In the genomic region with DNA sequence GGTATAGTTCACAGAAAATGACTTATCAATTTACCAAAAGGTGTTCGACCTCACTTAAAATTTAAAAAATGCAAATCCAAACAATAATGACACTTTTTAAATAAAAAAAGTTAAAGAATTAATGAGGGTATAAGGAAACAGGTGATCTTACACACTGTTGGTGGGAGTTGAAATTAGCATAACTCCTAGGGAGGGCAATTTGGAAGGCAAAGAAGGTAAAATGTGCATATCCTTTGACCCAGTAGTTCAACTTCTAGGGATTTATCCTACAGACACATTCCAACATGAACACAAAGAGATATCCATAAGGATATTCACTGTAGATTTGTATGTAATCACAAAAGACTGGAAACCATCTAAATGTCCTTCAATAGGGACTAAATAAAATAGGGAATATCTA, we compare ENCODE assay signal across 21 cellular contexts.
DNase-seq lines count a peak whose midpoint lies in the region; ATAC-seq, FAIRE-seq and TF ChIP-seq lines count a peak whose summit lies in the region.
"Had no signal": no experiment of that assay in that cellular context is flagged by ENCODE, and none has a peak within 500 bp of the region (broad histone marks: within the 10 kb centered on the region; RNA-seq: fewer than 3 reads in every experiment).

No MANE protein-coding gene starts in this region.

- FAIRE-seq in H1 (lab: Jason Lieb, UNC) (peak; percentile 77), islet of Langerhans (lab: Jason Lieb, UNC) (peak; percentile 77)
- FAIRE-seq: D721Med, GM12891, GM19239 had no signal

- H4K91ac ChIP-seq in H1 (replicated peaks; ENCODE audit: insufficient read length, low read length), result no peak overlapping the region

- H2AFZ ChIP-seq in H1 (ENCODE audit: low read length), result no peak overlapping the region
- H2AFZ ChIP-seq: GM23248 had no signal

- no peaks in the 10 kb centered on the region for H3K36me3 ChIP-seq in A673 (ENCODE audit: insufficient read depth, low read length, poor library complexity, severe bottlenecking)
- H3K36me3 ChIP-seq in HUES64 (ENCODE audit: insufficient read depth, low read length), result no peaks in the 10 kb centered on the region
- no peaks in the 10 kb centered on the region for H3K36me3 ChIP-seq in H1 (ENCODE audit: control insufficient read depth in 2 of 4, insufficient read depth in 4 of 4, low read length in 3 of 4)
- H3K36me3 ChIP-seq in breast epithelium, result no peaks in the 10 kb centered on the region

- intact Hi-C loops in A673 (cut with micrococcal nuclease; ENCODE audit: unreplicated experiment), result no loop called here
- intact Hi-C loops in breast epithelium (cut with DNase I; ENCODE audit: low total_unique reads), result loop anchor here (1.0 kb wide), 1 partner anchor 11 kb away; no protein-coding TSS in a partner anchor

- no peak overlapping the region for H3K9ac ChIP-seq in HUES64 (ENCODE audit: low read depth, low read length)
- H3K9ac ChIP-seq in H1 (replicated peaks in 1 of 4; ENCODE audit: extremely low read depth in 1 of 4, low read depth in 3 of 4, low read length in 3 of 4), result no peak overlapping the region
- H3K9ac ChIP-seq: GM23248 had no signal

- H3K23ac ChIP-seq in H1 (ENCODE audit: insufficient read length), result no peak overlapping the region

- TF ChIP-seq CTCF in A673 (conservative IDR thresholded peaks at IDR 0.05; ENCODE audit: low read depth, low read length) (no peak), H1 (IDR thresholded peaks at IDR 0.05; ENCODE audit: control extremely low read depth in 1 of 3, insufficient read depth in 1 of 3, low read depth in 1 of 3, low read length in 3 of 3) (no peak), breast epithelium (IDR thresholded peaks at IDR 0.05) (no peak)

- H3K4me3 ChIP-seq in A673 (ENCODE audit: low read depth, low read length, poor library complexity, severe bottlenecking), result no peak overlapping the region
- no peak overlapping the region for H3K4me3 ChIP-seq in HUES64 (ENCODE audit: low read length)
- H3K4me3 ChIP-seq in H1 (ENCODE audit: extremely low read depth in 1 of 4, insufficient read depth in 2 of 4, low read depth in 3 of 4, low read length in 4 of 4), result no peak overlapping the region
- no peak overlapping the region for H3K4me3 ChIP-seq in breast epithelium
- H3K4me3 ChIP-seq: GM23248 had no signal

- H3K4me1 ChIP-seq in A673 (ENCODE audit: insufficient read depth, low read length, poor library complexity, severe bottlenecking), result peaks cover 30% of the 10 kb centered on the region
- peaks cover 41% of the 10 kb centered on the region for H3K4me1 ChIP-seq in HUES64 (ENCODE audit: insufficient read depth, low read length)
- peaks cover 0 to 8% (median 6%) of the 10 kb centered on the region in 4 experiments; a peak in 4 of 7 replicates for H3K4me1 ChIP-seq in H1 (replicated peaks in 1 of 4; ENCODE audit: control insufficient read depth in 3 of 4, insufficient read depth in 4 of 4, low read length in 3 of 4)
- H3K4me1 ChIP-seq in breast epithelium, result no peaks in the 10 kb centered on the region
- H3K4me1 ChIP-seq: Caco-2 had no signal

- no CpG with 5 or more reads among the region's 1 CpG for WGBS in HUES64
- 0% methylated on average over 1 of the region's 1 CpG; no CpG with 5 or more reads in 1 of the 2 experiments for WGBS in H1 (ENCODE audit: extremely low coverage in 1 of 2, insufficient coverage in 1 of 2, insufficient read length in 1 of 2, insufficient replicate concordance in 2 of 2, low coverage in 1 of 2, low lambda C conversion rate in 2 of 2, missing lambda C conversion rate in 1 of 2), 2 experiments

- H3K14ac ChIP-seq in H1 (ENCODE audit: insufficient read length), result no peak overlapping the region

- CTCF ChIA-PET in A673 (lab: Charles Lee) (no interaction called here), H1 (lab: Charles Lee; ENCODE audit: partially characterized antibody) (no interaction called here)

- H3K56ac ChIP-seq in H1 (replicated peaks; ENCODE audit: insufficient read length, low read depth, low read length), result no peak overlapping the region

- BruUV-seq in A673 (replicated peaks; lab: Mats Ljungman, UMichigan), result no TSS peak

- H4K8ac ChIP-seq in H1 (ENCODE audit: extremely low read depth, insufficient read depth, low read length), result no peak overlapping the region

- H3K4ac ChIP-seq in H1 (replicated peaks; ENCODE audit: insufficient read length, low read depth, low read length), result no peak overlapping the region

- H4K20me1 ChIP-seq in H1 (replicated peaks in 1 of 2; ENCODE audit: control insufficient read depth in 1 of 2, insufficient read depth in 2 of 2, low read length in 2 of 2), result no peaks in the 10 kb centered on the region

- no peak overlapping the region for H2BK12ac ChIP-seq in H1 (ENCODE audit: low read depth, low read length)

- TF ChIP-seq RAD21 in H1 (IDR thresholded peaks at IDR 0.05 in 1 of 2, conservative IDR thresholded peaks at IDR 0.05 in 1 of 2; ENCODE audit: low read depth in 2 of 2, low read length in 2 of 2), result no peak

- ATAC-seq in HG02981 (IDR thresholded peaks at IDR 0.05; ENCODE audit: unreplicated experiment), result no peak
- no peak for ATAC-seq in HG03442 (IDR thresholded peaks at IDR 0.05; ENCODE audit: unreplicated experiment)
- ATAC-seq: HCT116 had no signal

- no peak overlapping the region for H2AK5ac ChIP-seq in H1 (ENCODE audit: low read depth, low read length)

- peak overlapping the region in 1 of 2 experiments; percentile 7; a peak in 1 of 4 replicates for H3K4me2 ChIP-seq in H1 (ENCODE audit: insufficient read depth in 1 of 2, low read depth in 2 of 2, low read length in 2 of 2)

- H3K79me1 ChIP-seq in H1 (ENCODE audit: low read depth, low read length), result no peaks in the 10 kb centered on the region

- no peak overlapping the region for H2BK120ac ChIP-seq in H1 (replicated peaks; ENCODE audit: low read depth, low read length)

- POLR2A ChIA-PET in A673 (lab: Charles Lee; ENCODE audit: low non-redundant PET), result interaction anchor here (0.6 kb wide), 1 partner anchor 438 kb away, joined by 3 read pairs; no protein-coding TSS in a partner anchor
- POLR2A ChIA-PET in H1 (lab: Charles Lee; ENCODE audit: partially characterized antibody), result no interaction called here

- H2BK5ac ChIP-seq in H1 (ENCODE audit: low read depth, low read length), result no peak overlapping the region

- H3K27me3 ChIP-seq in A673 (replicated peaks; ENCODE audit: insufficient read depth, low read depth, low read length, poor library complexity) (no peaks in the 10 kb centered on the region), HUES64 (ENCODE audit: insufficient read depth, low read length) (no peaks in the 10 kb centered on the region), H1 (replicated peaks in 1 of 4; ENCODE audit: control insufficient read depth in 3 of 4, extremely low read depth in 1 of 4, insufficient read depth in 3 of 4, low read length in 3 of 4) (no peaks in the 10 kb centered on the region), breast epithelium (peaks cover 0 to 8% of the 10 kb centered on the region in 2 donors)

- no peak overlapping the region for H2BK20ac ChIP-seq in H1 (ENCODE audit: low read length)

- H3K27ac ChIP-seq in A673 (ENCODE audit: low read depth, low read length, poor library complexity, severe bottlenecking), result peak overlapping the region; percentile 60
- H3K27ac ChIP-seq in HUES64 (ENCODE audit: low read depth, low read length), result peak overlapping the region; percentile 71; the same call in 1 of the 2 replicates
- H3K27ac ChIP-seq in H1 (ENCODE audit: low read depth, low read length), result no peak overlapping the region
- no peak overlapping the region for H3K27ac ChIP-seq in breast epithelium
- H3K27ac ChIP-seq: C4-2B, GM23248, HL-60 had no signal

- H3K23me2 ChIP-seq in H1 (ENCODE audit: low read depth, low read length), result no peaks in the 10 kb centered on the region; the same call in 1 of the 2 replicates

- peak overlapping the region; percentile 43 for H4K5ac ChIP-seq in H1 (ENCODE audit: insufficient read length, low read depth, low read length)

- no peak overlapping the region for H3K18ac ChIP-seq in H1 (ENCODE audit: extremely low read depth, low read length)

- no peak overlapping the region for H2BK15ac ChIP-seq in H1 (ENCODE audit: low read length)

- TF ChIP-seq EP300 in H1 (IDR thresholded peaks at IDR 0.05; ENCODE audit: borderline replicate concordance in 1 of 2, low read depth in 2 of 2, low read length in 2 of 2), result no peak

- no peaks in the 10 kb centered on the region for H3K9me3 ChIP-seq in A673 (ENCODE audit: low read depth, low read length, poor library complexity, severe bottlenecking)
- no peaks in the 10 kb centered on the region for H3K9me3 ChIP-seq in HUES64 (ENCODE audit: insufficient read depth, low read depth, low read length)
- no peaks in the 10 kb centered on the region for H3K9me3 ChIP-seq in H1 (ENCODE audit: insufficient read depth in 2 of 2, low read depth in 1 of 2, low read length in 1 of 2)
- H3K9me3 ChIP-seq in breast epithelium, result no peaks in the 10 kb centered on the region
- H3K9me3 ChIP-seq: Caco-2 had no signal

- no peak for DNase-seq in A673 (ENCODE audit: low spot score)
- no peak for DNase-seq in H1 (ENCODE audit: low read depth in 1 of 2, low spot score in 2 of 2)
- DNase-seq in breast epithelium (ENCODE audit: low spot score in 2 of 2), result no peak
- DNase-seq: 8988T; ACHN; Caco-2; CD4-positive, alpha-beta T cell; H7; HFFc6; KG1 had no signal

- H3K79me2 ChIP-seq in H1 (ENCODE audit: control insufficient read depth in 1 of 2, insufficient read depth in 2 of 2, low read length in 2 of 2), result no peaks in the 10 kb centered on the region

- TF ChIP-seq POLR2A in H1 (IDR thresholded peaks at IDR 0.05; ENCODE audit: control extremely low read depth in 1 of 2, low read depth in 2 of 2, low read length in 2 of 2) (no peak), breast epithelium (IDR thresholded peaks at IDR 0.05) (no peak)

TF ChIP-seq in H1, 55 proteins besides CTCF, POLR2A, EP300 and RAD21 (continues in another document):
- no peak for TF ChIP-seq SRF (IDR thresholded peaks at IDR 0.05; ENCODE audit: low read depth, low read length)
- no peak for TF ChIP-seq POU5F1 (IDR thresholded peaks at IDR 0.05; ENCODE audit: low read depth, low read length)
- TF ChIP-seq, protein P1, sequence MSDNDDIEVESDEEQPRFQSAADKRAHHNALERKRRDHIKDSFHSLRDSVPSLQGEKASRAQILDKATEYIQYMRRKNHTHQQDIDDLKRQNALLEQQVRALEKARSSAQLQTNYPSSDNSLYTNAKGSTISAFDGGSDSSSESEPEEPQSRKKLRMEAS (IDR thresholded peaks at IDR 0.05), result no peak
- TF ChIP-seq RFX5 (IDR thresholded peaks at IDR 0.05; ENCODE audit: borderline replicate concordance, low read depth, low read length), result no peak
- TF ChIP-seq SAP30 (IDR thresholded peaks at IDR 0.05; ENCODE audit: insufficient read depth, insufficient replicate concordance, low read length), result no peak
- TF ChIP-seq SUZ12 (IDR thresholded peaks at IDR 0.05; ENCODE audit: low read length), result no peak
- no peak for TF ChIP-seq EZH2 (IDR thresholded peaks at IDR 0.05; ENCODE audit: low read depth, low read length, severe bottlenecking)
- TF ChIP-seq BRCA1 (IDR thresholded peaks at IDR 0.05; ENCODE audit: low read depth, low read length), result no peak
- no peak for TF ChIP-seq NANOG (IDR thresholded peaks at IDR 0.05; ENCODE audit: insufficient read depth, low read depth, low read length, poor library complexity, severe bottlenecking)
- no peak for TF ChIP-seq KDM4A (IDR thresholded peaks at IDR 0.05; ENCODE audit: low read depth, low read length, severe bottlenecking)
- no peak for TF ChIP-seq PHF8 (conservative IDR thresholded peaks at IDR 0.05; ENCODE audit: low read depth, low read length)

Comparison
In these comparisons a context has a peak if more than half of its experiments do, and no peak if none do; other contexts are left out.
1. H3K27ac ChIP-seq: peak in A673 (single experiment) and HUES64 (single experiment); none in H1 (single experiment) and breast epithelium (0 of 2).